ENCODE assay signal across 22 cellular contexts in genomic region chr14:69945347-69945746, GRCh38.
DNase-seq lines count a peak whose midpoint lies in the region; ATAC-seq, FAIRE-seq and TF ChIP-seq lines count a peak whose summit lies in the region.
"Had no signal": no experiment of that assay in that cellular context is flagged by ENCODE, and none has a peak within 500 bp of the region (broad histone marks: within the 10 kb centered on the region; RNA-seq: fewer than 3 reads in every experiment).

No MANE protein-coding gene starts in this region.

- H3K27ac Mint-ChIP-seq in GM23338: no peak overlapping the region
- H3K27ac Mint-ChIP-seq: B cell; CD4-positive, alpha-beta T cell; CD8-positive, alpha-beta T cell had no signal

- no peaks in the 10 kb centered on the region for H3K79me2 ChIP-seq in GM23338 (replicated peaks; ENCODE audit: insufficient read depth)

- no peaks in the 10 kb centered on the region for H3K4me1 Mint-ChIP-seq in GM23338
- H3K4me1 Mint-ChIP-seq: B cell had no signal

- H3K4me3 ChIP-seq in GM23338: no peak overlapping the region
- H3K4me3 ChIP-seq: A549; BLaER1 treated with 17β-estradiol and CSF1 and Interleukin-3, amounts not matched to agents 10 nM and 100 nM; GM12878 had no signal

- TF ChIP-seq CTCF in GM23338 (conservative IDR thresholded peaks at IDR 0.05; ENCODE audit: low read depth in 2 of 2): no peak

- peaks cover 5% of the 10 kb centered on the region for H3K27me3 Mint-ChIP-seq in GM23338 (ENCODE audit: insufficient read depth, low read depth, poor library complexity)

- H3K36me3 ChIP-seq in GM23338 (ENCODE audit: insufficient read depth): no peaks in the 10 kb centered on the region
- H3K36me3 ChIP-seq: BLaER1 treated with 17β-estradiol and CSF1 and Interleukin-3, amounts not matched to agents 10 nM and 100 nM had no signal

- no peaks in the 10 kb centered on the region for H3K27me3 ChIP-seq in GM23338 (ENCODE audit: insufficient read depth)
- H3K27me3 ChIP-seq: BLaER1 treated with 17β-estradiol and CSF1 and Interleukin-3, amounts not matched to agents 10 nM and 100 nM had no signal

- H3K4me3 Mint-ChIP-seq in GM23338: no peak overlapping the region
- H3K4me3 Mint-ChIP-seq: B cell; CD4-positive, alpha-beta T cell; CD8-positive, alpha-beta T cell had no signal

- ATAC-seq in GM23338: no peak
- ATAC-seq: A549; CD8-positive, alpha-beta T cell; GM12878 had no signal

- no peak for DNase-seq in GM23338 (ENCODE audit: low spot score)
- DNase-seq in NCI-H2081 (lab: John Stamatoyannopoulos, UW): peak; percentile 27 to 69
- peak; percentile 18 for DNase-seq in NCI-H69 (lab: John Stamatoyannopoulos, UW)
- no peak for DNase-seq in GM19239 (ENCODE audit: insufficient read length, low spot score)
- DNase-seq in activated naive CD4-positive, alpha-beta T cell (lab: John Stamatoyannopoulos, UW): no peak
- no peak for DNase-seq in GDM1 (lab: John Stamatoyannopoulos, UW)
- DNase-seq: AML-193; Caco-2; Calu3; CD4-positive, alpha-beta T cell; CD8-positive, alpha-beta T cell; DMS79 treated with DMSO at 0.1 percent for 48 hours had no signal

- H4K20me1 ChIP-seq in GM23338 (replicated peaks; ENCODE audit: insufficient read depth): no peaks in the 10 kb centered on the region
- H4K20me1 ChIP-seq: BLaER1 treated with 17β-estradiol and CSF1 and Interleukin-3, amounts not matched to agents 10 nM and 100 nM had no signal

- H3K4me2 ChIP-seq in GM23338: no peak overlapping the region
- H3K4me2 ChIP-seq: A549; BLaER1 treated with 17β-estradiol and CSF1 and Interleukin-3, amounts not matched to agents 10 nM and 100 nM had no signal

- H3K4me1 ChIP-seq in GM23338 (ENCODE audit: insufficient read depth): no peaks in the 10 kb centered on the region

- H3K9me2 ChIP-seq in GM23338 (ENCODE audit: insufficient read depth): no peaks in the 10 kb centered on the region

- no peak overlapping the region for H2AFZ ChIP-seq in GM23338

- FAIRE-seq in GM19239 (lab: Jason Lieb, UNC): no peak
- FAIRE-seq: A549, D721Med, G401.6, GM12878, GM12892, GM18507 had no signal

- no peaks in the 10 kb centered on the region for H3F3A ChIP-seq in GM23338 (replicated peaks; ENCODE audit: low read depth)

- H3K9me3 Mint-ChIP-seq in GM23338: peaks cover 10% of the 10 kb centered on the region; the same call in 2 of the 3 replicates

- H3K27ac ChIP-seq in GM23338 (ENCODE audit: low read depth): no peak overlapping the region
- H3K27ac ChIP-seq: 22Rv1; A549; BLaER1 treated with 17β-estradiol and CSF1 and Interleukin-3, amounts not matched to agents 10 nM and 100 nM; C4-2B had no signal

- no peaks in the 10 kb centered on the region; the same call in 2 of the 3 replicates for H3K36me3 Mint-ChIP-seq in GM23338 (ENCODE audit: low read depth)
- H3K36me3 Mint-ChIP-seq: CD8-positive, alpha-beta T cell had no signal

TF ChIP-seq in GM23338, 12 proteins besides CTCF, POLR2A, EP300 and RAD21:
- TF ChIP-seq EZH2 (IDR thresholded peaks at IDR 0.05; ENCODE audit: low read depth, unreplicated experiment) (no peak), ZNF331 (CRISPR knock-in tag; IDR thresholded peaks at IDR 0.05; ENCODE audit: low read depth) (peak; percentile 95), EZH2phosphoT487 (IDR thresholded peaks at IDR 0.05; ENCODE audit: unreplicated experiment) (no peak)

Comparison
In these comparisons a context has a peak if more than half of its experiments do, and no peak if none do; other contexts are left out.
1. DNase-seq: peak in NCI-H2081 (2 of 2) and NCI-H69 (single experiment); none in GM23338 (single experiment), GM19239 (single experiment), activated naive CD4-positive, alpha-beta T cell (0 of 4) and GDM1 (single experiment).